In the genomic region with DNA sequence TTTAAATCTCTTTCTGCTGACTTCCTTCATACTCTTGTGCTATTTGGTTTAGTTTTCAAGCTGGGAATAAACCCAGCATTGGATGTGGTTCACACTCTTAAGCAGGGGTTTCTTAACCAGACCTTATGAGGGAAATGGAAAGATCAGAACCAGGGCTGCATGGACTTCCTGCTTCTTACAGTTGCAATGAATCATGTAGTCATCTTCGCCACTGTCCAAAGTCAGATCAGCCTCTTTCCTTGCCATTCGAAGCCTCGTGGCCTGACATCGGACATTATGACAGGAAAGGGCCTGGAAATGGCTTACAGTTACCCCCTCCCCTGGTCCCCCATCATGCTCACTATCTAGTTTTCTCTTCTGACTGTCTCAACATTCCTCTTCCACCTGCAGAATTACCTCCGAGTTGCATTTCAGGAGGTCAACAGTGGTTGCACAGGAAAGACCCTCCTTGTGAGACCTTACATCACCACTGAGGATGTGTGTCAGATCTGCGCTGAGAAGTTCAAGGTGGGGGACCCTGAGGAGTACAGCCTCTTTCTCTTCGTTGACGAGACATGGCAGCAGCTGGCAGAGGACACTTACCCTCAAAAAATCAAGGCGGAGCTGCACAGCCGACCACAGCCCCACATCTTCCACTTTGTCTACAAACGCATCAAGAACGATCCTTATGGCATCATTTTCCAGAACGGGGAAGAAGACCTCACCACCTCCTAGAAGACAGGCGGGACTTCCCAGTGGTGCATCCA, we compare ENCODE assay signal across 19 cellular contexts. TPM values are rescaled to one million over a fixed set of nuclear protein-coding genes. Genes with fewer than 3 reads are reported as not detected.
A peak's percentile ranks its signal among the peaks of the same experiment; 100 is the strongest.
DNase-seq lines count a peak whose midpoint lies in the region; TF ChIP-seq lines count a peak whose summit lies in the region.
"Had no signal": no experiment of that assay in that cellular context is flagged by ENCODE, and none has a peak within 500 bp of the region (broad histone marks: within the 10 kb centered on the region; RNA-seq: fewer than 3 reads in every experiment).

No MANE protein-coding gene starts in this region.

- no peak overlapping the region for H3K4me2 ChIP-seq in Loucy (ENCODE audit: low read depth, low read length, poor library complexity, severe bottlenecking)
- H3K4me2 ChIP-seq: GM23338 had no signal

- no peak overlapping the region for H3K4me3 Mint-ChIP-seq in activated naive CD8-positive, alpha-beta T cell treated with anti-CD3 and anti-CD28 coated beads for 36 hours
- H3K4me3 Mint-ChIP-seq: activated CD4-positive, alpha-beta T cell treated with anti-CD3 and anti-CD28 coated beads, Interleukin-2, amount 10 ng/mL, durations not matched to agents 24 days and 14 days; GM23338 had no signal

- POLR2A ChIA-PET in RWPE1 (lab: Yijun Ruan, JAX; ENCODE audit: low non-redundant PET), result no interaction called here

- H3K9me3 Mint-ChIP-seq in activated naive CD8-positive, alpha-beta T cell treated with anti-CD3 and anti-CD28 coated beads for 36 hours, result no peaks in the 10 kb centered on the region
- H3K9me3 Mint-ChIP-seq: activated CD4-positive, alpha-beta T cell treated with anti-CD3 and anti-CD28 coated beads, Interleukin-2, amount 10 ng/mL, durations not matched to agents 24 days and 14 days; GM23338 had no signal

- H3K27ac ChIP-seq in RWPE1 (peak overlapping the region; percentile 34), substantia nigra (ENCODE audit: low read depth, low read length, poor library complexity, severe bottlenecking) (peak overlapping the region; percentile 29), thyroid gland (peak overlapping the region in 1 of 3 donors; percentile 52)
- H3K27ac ChIP-seq: cardiac muscle cell, neutrophil had no signal

- H3K4me1 ChIP-seq in Loucy (ENCODE audit: insufficient read depth, low read length, poor library complexity, severe bottlenecking), result no peaks in the 10 kb centered on the region
- peaks cover 23 to 44% of the 10 kb centered on the region in 2 donors for H3K4me1 ChIP-seq in thyroid gland

- H3F3A ChIP-seq in Loucy (ENCODE audit: low read depth), result no peaks in the 10 kb centered on the region

- peaks cover 24% of the 10 kb centered on the region for H3K4me1 Mint-ChIP-seq in activated naive CD8-positive, alpha-beta T cell treated with anti-CD3 and anti-CD28 coated beads for 36 hours

- TF ChIP-seq CTCF in Loucy (conservative IDR thresholded peaks at IDR 0.05; ENCODE audit: low read length) (no peak), RWPE1 (conservative IDR thresholded peaks at IDR 0.05; ENCODE audit: low read depth) (no peak), thyroid gland (IDR thresholded peaks at IDR 0.05) (no peak)

- H2AFZ ChIP-seq in Loucy (ENCODE audit: low read length), result peak overlapping the region; percentile 45; the same call in 1 of the 2 replicates
- H2AFZ ChIP-seq: GM23338 had no signal

- peaks cover 43% of the 10 kb centered on the region for H3K27me3 Mint-ChIP-seq in activated naive CD8-positive, alpha-beta T cell treated with anti-CD3 and anti-CD28 coated beads for 36 hours

- H3K9me3 ChIP-seq in Loucy (ENCODE audit: insufficient read depth, low read depth, low read length) (no peaks in the 10 kb centered on the region), thyroid gland (no peaks in the 10 kb centered on the region)
- H3K9me3 ChIP-seq: neutrophil, transverse colon had no signal

- WGBS in thyroid gland, 2 donors, result 88 to 89% methylated on average over 14 of the region's 14 CpGs

- H3K4me3 ChIP-seq in Loucy (ENCODE audit: low read length, poor library complexity, severe bottlenecking) (no peak overlapping the region), thyroid gland (replicated peaks in 1 of 3) (no peak overlapping the region)
- H3K4me3 ChIP-seq: cardiac muscle cell, GM23338, transverse colon had no signal

- intact Hi-C loops in thyroid gland (cut with DNase I), result no loop called here

- no peak for DNase-seq in RWPE1 (ENCODE audit: low spot score)
- peak; percentile 27 for DNase-seq in fibroblast of gingiva (ENCODE audit: low read depth)
- peak in 1 of 49 donors; percentile 26 for DNase-seq in substantia nigra (lab: John Stamatoyannopoulos, UW)
- no peak for DNase-seq in midbrain (lab: John Stamatoyannopoulos, UW)
- no peak for DNase-seq in T-helper 2 cell
- DNase-seq in activated naive CD8-positive, alpha-beta T cell treated with anti-CD3 and anti-CD28 coated beads for 36 hours, result no peak
- DNase-seq in thyroid gland, result no peak
- DNase-seq: activated CD4-positive, alpha-beta T cell treated with anti-CD3 and anti-CD28 coated beads, Interleukin-2, amount 10 ng/mL, durations not matched to agents 24 days and 14 days; activated CD8-positive, alpha-beta memory T cell treated with anti-CD3 and anti-CD28 coated beads, Interleukin-2, amount 50 U/mL, for 4 hours; activated effector memory CD4-positive, alpha-beta T cell treated with anti-CD3 and anti-CD28 coated beads, Interleukin-2, amount 50 U/mL, for 16 hours; glutamatergic neuron; NCI-H187; NCI-H2227 treated with DMSO at 0.1 percent for 48 hours; transverse colon had no signal

- no peaks in the 10 kb centered on the region for H3K36me3 ChIP-seq in Loucy (ENCODE audit: insufficient read depth, low read length)
- H3K36me3 ChIP-seq in thyroid gland, result peaks cover 20 to 21% of the 10 kb centered on the region in 2 donors
- H3K36me3 ChIP-seq: neutrophil had no signal

- H3K27ac Mint-ChIP-seq in activated naive CD8-positive, alpha-beta T cell treated with anti-CD3 and anti-CD28 coated beads for 36 hours, result no peak overlapping the region
- H3K27ac Mint-ChIP-seq: activated CD4-positive, alpha-beta T cell treated with anti-CD3 and anti-CD28 coated beads, Interleukin-2, amount 10 ng/mL, durations not matched to agents 24 days and 14 days; GM23338 had no signal

- no peak for TF ChIP-seq POLR2A in thyroid gland (IDR thresholded peaks at IDR 0.05)

- no peaks in the 10 kb centered on the region for H3K79me2 ChIP-seq in Loucy (ENCODE audit: insufficient read depth, low read length)

- CTCF ChIA-PET in RWPE1 (lab: Yijun Ruan, JAX), result interaction anchor here (0.6 kb wide), 2 partner anchors 18 to 391 kb away, joined by 3 read pairs; no protein-coding TSS in a partner anchor

- no peaks in the 10 kb centered on the region for H3K9me2 ChIP-seq in Loucy (replicated peaks; ENCODE audit: low read depth, low read length)

- peaks cover 1% of the 10 kb centered on the region for H3K36me3 Mint-ChIP-seq in activated naive CD8-positive, alpha-beta T cell treated with anti-CD3 and anti-CD28 coated beads for 36 hours

- H3K9ac ChIP-seq in Loucy (ENCODE audit: low read depth, low read length, poor library complexity, severe bottlenecking), result no peak overlapping the region

- H3K27me3 ChIP-seq in Loucy (ENCODE audit: insufficient read depth, low read length, poor library complexity, severe bottlenecking) (no peaks in the 10 kb centered on the region), thyroid gland (no peaks in the 10 kb centered on the region)
- H3K27me3 ChIP-seq: cardiac muscle cell, neutrophil, transverse colon had no signal

- no peaks in the 10 kb centered on the region for H4K20me1 ChIP-seq in Loucy (ENCODE audit: insufficient read depth, low read length, poor library complexity, severe bottlenecking)

RNA-seq across cellular contexts. Expression of a gene that starts 16.8 kb away (rescaled TPM):
- 100 to 1,000 TPM; 116 to 118 TPM for total RNA-seq in activated naive CD8-positive, alpha-beta T cell treated with anti-CD3 and anti-CD28 coated beads for 36 hours
- 10 to 100 TPM; 53.3 to 65.7 (median 64.0) TPM for total RNA-seq in thyroid gland

RNA-seq across cellular contexts. Expression of a gene that starts 51.9 kb away (rescaled TPM):
- 10 to 100 TPM; 26.7 to 28.8 TPM for total RNA-seq in activated naive CD8-positive, alpha-beta T cell treated with anti-CD3 and anti-CD28 coated beads for 36 hours
- total RNA-seq in thyroid gland, result 10 to 100 TPM; 23.6 to 35.2 (median 27.2) TPM

RNA-seq across cellular contexts. Expression of a gene that starts 51.9 kb away (rescaled TPM):
- not detected for total RNA-seq in activated naive CD8-positive, alpha-beta T cell treated with anti-CD3 and anti-CD28 coated beads for 36 hours
- 1 to 10 TPM in 2 of 4 donors, under 1 TPM in 2; 0.34 to 1.6 (median 1.1) TPM for total RNA-seq in thyroid gland
- total RNA-seq: activated CD4-positive, alpha-beta T cell treated with anti-CD3 and anti-CD28 coated beads, Interleukin-2, amount 10 ng/mL, durations not matched to agents 24 days and 14 days; cardiac muscle cell; GM23338; mononuclear cell had no signal
